ENCODE assay signal across 12 cellular contexts in the genomic region with DNA sequence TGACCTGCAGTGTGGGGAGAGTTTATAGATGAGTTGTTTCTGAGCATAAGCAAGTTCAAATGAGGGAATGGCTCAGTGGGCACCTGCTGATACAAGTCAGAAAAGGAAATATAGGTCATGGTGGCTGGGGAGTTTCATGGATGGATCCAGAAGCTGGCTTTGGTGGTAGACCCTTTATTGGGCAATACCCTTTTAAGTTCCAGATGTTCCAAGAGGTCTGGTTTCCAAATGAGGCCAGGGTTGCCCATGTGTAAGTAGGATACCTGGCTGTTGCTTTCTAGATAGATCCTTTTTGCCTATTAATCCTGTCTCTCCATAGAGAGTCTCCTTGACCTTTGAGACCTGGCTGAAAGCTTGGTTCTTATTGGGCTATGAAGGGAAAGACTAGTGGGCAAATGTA. TPM values are rescaled to one million over a fixed set of nuclear protein-coding genes. Genes with fewer than 3 reads are reported as not detected.
A peak's percentile ranks its signal among the peaks of the same experiment; 100 is the strongest.
DNase-seq lines count a peak whose midpoint lies in the region; ATAC-seq and TF ChIP-seq lines count a peak whose summit lies in the region.
"Had no signal": no experiment of that assay in that cellular context is flagged by ENCODE, and none has a peak within 500 bp of the region (broad histone marks: within the 10 kb centered on the region; RNA-seq: fewer than 3 reads in every experiment).

No MANE protein-coding gene starts in this region.

- H2AFZ ChIP-seq in neural cell (ENCODE audit: low read depth, low read length), result no peak overlapping the region

- POLR2A ChIA-PET in CD4-positive, alpha-beta T cell (lab: Charles Lee), result interaction anchor here (1.0 to 5.4 kb wide), 8 partner anchors 10 to 215 kb away, joined by 3 to 60 read pairs (median 4); a partner anchor contains a TSS

- peak overlapping the region; percentile 28 for H3K4me2 ChIP-seq in neural cell (ENCODE audit: low read length)

- intact Hi-C loops in CD4-positive, alpha-beta T cell (cut with DNase I, micrococcal nuclease), result loop anchor here (5.0 kb wide), 2 partner anchors 45 to 130 kb away; no protein-coding TSS in a partner anchor

- H3K9me3 Mint-ChIP-seq in CD4-positive, alpha-beta T cell, result no peaks in the 10 kb centered on the region
- H3K9me3 Mint-ChIP-seq in central memory CD8-positive, alpha-beta T cell, result no peaks in the 10 kb centered on the region

- TF ChIP-seq EP300 in neural cell (conservative IDR thresholded peaks at IDR 0.05; ENCODE audit: poor library complexity, severe bottlenecking), result no peak

- no peak for TF ChIP-seq RAD21 in neural cell (conservative IDR thresholded peaks at IDR 0.05)

- peak overlapping the region; percentile 71 for H3K27ac ChIP-seq in CD4-positive, alpha-beta T cell (ENCODE audit: low read depth, low read length)
- peak overlapping the region; percentile 92 for H3K27ac ChIP-seq in KOPT-K1 (ENCODE audit: low read depth, low read length, poor library complexity, severe bottlenecking)
- H3K27ac ChIP-seq in neural cell (ENCODE audit: low read length), result no peak overlapping the region
- H3K27ac ChIP-seq: prostate gland, SJSA1 had no signal

- TF ChIP-seq CTCF in CD4-positive, alpha-beta T cell (IDR thresholded peaks at IDR 0.05), result no peak
- TF ChIP-seq CTCF in neural cell (IDR thresholded peaks at IDR 0.05; ENCODE audit: poor library complexity, severe bottlenecking), result no peak

- peak overlapping the region; percentile 84 for H3K4me3 Mint-ChIP-seq in CD4-positive, alpha-beta T cell
- H3K4me3 Mint-ChIP-seq in central memory CD8-positive, alpha-beta T cell, result peak overlapping the region; percentile 98

- peak overlapping the region; percentile 99 for H3K27ac Mint-ChIP-seq in CD4-positive, alpha-beta T cell
- peak overlapping the region; percentile 88 for H3K27ac Mint-ChIP-seq in central memory CD8-positive, alpha-beta T cell (ENCODE audit: low read depth)

- H3K9me3 ChIP-seq in CD4-positive, alpha-beta T cell (ENCODE audit: control insufficient read depth, low read length), result no peaks in the 10 kb centered on the region
- no peaks in the 10 kb centered on the region for H3K9me3 ChIP-seq in KOPT-K1 (ENCODE audit: insufficient read depth, low read length, poor library complexity, severe bottlenecking)
- H3K9me3 ChIP-seq in neural cell (ENCODE audit: low read length), result no peaks in the 10 kb centered on the region
- H3K9me3 ChIP-seq: prostate gland, SJSA1 had no signal

- H3K27me3 Mint-ChIP-seq in CD4-positive, alpha-beta T cell, result no peaks in the 10 kb centered on the region
- no peaks in the 10 kb centered on the region for H3K27me3 Mint-ChIP-seq in central memory CD8-positive, alpha-beta T cell

- peaks cover 24% of the 10 kb centered on the region for H3K36me3 Mint-ChIP-seq in CD4-positive, alpha-beta T cell (ENCODE audit: low read depth)
- peaks cover 12% of the 10 kb centered on the region for H3K36me3 Mint-ChIP-seq in central memory CD8-positive, alpha-beta T cell (ENCODE audit: insufficient read depth)

- H3K27me3 ChIP-seq in CD4-positive, alpha-beta T cell (ENCODE audit: control insufficient read depth, insufficient read depth, low read length), result no peaks in the 10 kb centered on the region
- no peaks in the 10 kb centered on the region for H3K27me3 ChIP-seq in neural cell (ENCODE audit: insufficient read depth, low read depth, low read length)
- H3K27me3 ChIP-seq: SJSA1 had no signal

- no peaks in the 10 kb centered on the region for H3K9me2 ChIP-seq in neural cell (ENCODE audit: insufficient read depth, low read length)

- DNase-seq in CD4-positive, alpha-beta T cell, result no peak
- no peak for DNase-seq in central memory CD8-positive, alpha-beta T cell (ENCODE audit: low spot score in 2 of 2)
- DNase-seq in mesenteric fat pad (ENCODE audit: low spot score) (no peak), retina (no peak), NCI-H82 treated with DMSO at 0.1 percent for 48 hours (lab: John Stamatoyannopoulos, UW; ENCODE audit: unreplicated experiment) (no peak)
- DNase-seq: EL, NCI-H146 had no signal

- CTCF ChIA-PET in CD4-positive, alpha-beta T cell (lab: Charles Lee), result interaction anchor here (0.7 to 4.7 kb wide), 7 partner anchors 8 to 215 kb away, joined by 3 to 21 read pairs (median 5); no protein-coding TSS in a partner anchor

- H3F3A ChIP-seq in neural cell (ENCODE audit: insufficient read depth, low read length, poor library complexity, severe bottlenecking), result no peaks in the 10 kb centered on the region

- H3K9ac ChIP-seq in neural cell (ENCODE audit: low read length), result no peak overlapping the region

- H3K79me2 ChIP-seq in neural cell (replicated peaks; ENCODE audit: insufficient read depth, low read length), result peaks cover 4% of the 10 kb centered on the region

- H3K36me3 ChIP-seq in KOPT-K1 (ENCODE audit: insufficient read depth, low read length) (no peaks in the 10 kb centered on the region), neural cell (ENCODE audit: insufficient read depth, low read length) (no peaks in the 10 kb centered on the region)
- H3K36me3 ChIP-seq: prostate gland had no signal

- no peaks in the 10 kb centered on the region for H4K20me1 ChIP-seq in neural cell (ENCODE audit: insufficient read depth)

- ATAC-seq in CD4-positive, alpha-beta T cell (ENCODE audit: poor library complexity), result no peak
- ATAC-seq in central memory CD8-positive, alpha-beta T cell (replicated peaks; ENCODE audit: extremely low read depth, poor library complexity, severe bottlenecking), result no peak
- no peak for ATAC-seq in HG03439 (IDR thresholded peaks at IDR 0.05; ENCODE audit: unreplicated experiment)

- peak overlapping the region; percentile 91 for H3K4me3 ChIP-seq in neural cell (ENCODE audit: low read length)
- H3K4me3 ChIP-seq: SJSA1 had no signal

- peaks cover 86% of the 10 kb centered on the region for H3K4me1 Mint-ChIP-seq in CD4-positive, alpha-beta T cell (ENCODE audit: low read depth)
- peaks cover 86% of the 10 kb centered on the region for H3K4me1 Mint-ChIP-seq in central memory CD8-positive, alpha-beta T cell

TF ChIP-seq in neural cell, 6 proteins besides CTCF, POLR2A, EP300 and RAD21:
- TF ChIP-seq, protein P1, sequence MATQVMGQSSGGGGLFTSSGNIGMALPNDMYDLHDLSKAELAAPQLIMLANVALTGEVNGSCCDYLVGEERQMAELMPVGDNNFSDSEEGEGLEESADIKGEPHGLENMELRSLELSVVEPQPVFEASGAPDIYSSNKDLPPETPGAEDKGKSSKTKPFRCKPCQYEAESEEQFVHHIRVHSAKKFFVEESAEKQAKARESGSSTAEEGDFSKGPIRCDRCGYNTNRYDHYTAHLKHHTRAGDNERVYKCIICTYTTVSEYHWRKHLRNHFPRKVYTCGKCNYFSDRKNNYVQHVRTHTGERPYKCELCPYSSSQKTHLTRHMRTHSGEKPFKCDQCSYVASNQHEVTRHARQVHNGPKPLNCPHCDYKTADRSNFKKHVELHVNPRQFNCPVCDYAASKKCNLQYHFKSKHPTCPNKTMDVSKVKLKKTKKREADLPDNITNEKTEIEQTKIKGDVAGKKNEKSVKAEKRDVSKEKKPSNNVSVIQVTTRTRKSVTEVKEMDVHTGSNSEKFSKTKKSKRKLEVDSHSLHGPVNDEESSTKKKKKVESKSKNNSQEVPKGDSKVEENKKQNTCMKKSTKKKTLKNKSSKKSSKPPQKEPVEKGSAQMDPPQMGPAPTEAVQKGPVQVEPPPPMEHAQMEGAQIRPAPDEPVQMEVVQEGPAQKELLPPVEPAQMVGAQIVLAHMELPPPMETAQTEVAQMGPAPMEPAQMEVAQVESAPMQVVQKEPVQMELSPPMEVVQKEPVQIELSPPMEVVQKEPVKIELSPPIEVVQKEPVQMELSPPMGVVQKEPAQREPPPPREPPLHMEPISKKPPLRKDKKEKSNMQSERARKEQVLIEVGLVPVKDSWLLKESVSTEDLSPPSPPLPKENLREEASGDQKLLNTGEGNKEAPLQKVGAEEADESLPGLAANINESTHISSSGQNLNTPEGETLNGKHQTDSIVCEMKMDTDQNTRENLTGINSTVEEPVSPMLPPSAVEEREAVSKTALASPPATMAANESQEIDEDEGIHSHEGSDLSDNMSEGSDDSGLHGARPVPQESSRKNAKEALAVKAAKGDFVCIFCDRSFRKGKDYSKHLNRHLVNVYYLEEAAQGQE (IDR thresholded peaks at IDR 0.05; ENCODE audit: borderline replicate concordance), result no peak
- TF ChIP-seq POLR2AphosphoS5 (IDR thresholded peaks at IDR 0.05), result no peak
- TF ChIP-seq TAF1 (IDR thresholded peaks at IDR 0.05; ENCODE audit: low read depth), result no peak
- no peak for TF ChIP-seq MXI1 (conservative IDR thresholded peaks at IDR 0.05; ENCODE audit: poor library complexity, severe bottlenecking)
- no peak for TF ChIP-seq EZH2 (IDR thresholded peaks at IDR 0.05; ENCODE audit: borderline replicate concordance, insufficient read depth, low read length, poor library complexity, severe bottlenecking)
- TF ChIP-seq SMC3 (conservative IDR thresholded peaks at IDR 0.05; ENCODE audit: poor library complexity), result no peak

RNA-seq across cellular contexts. Expression of a gene that starts 2.2 kb away (rescaled TPM):
- 10 to 100 TPM; 89.0 to 94.9 TPM for total RNA-seq in CD4-positive, alpha-beta T cell
- polyA plus RNA-seq in neural cell, result 14.5 and 16.4 TPM in 2 replicates
- polyA minus RNA-seq in neural cell, result 21.2 and 22.3 TPM in 2 replicates
- total RNA-seq in mesenteric fat pad, result 125 TPM

RNA-seq across cellular contexts. Expression of a gene that starts 16.9 kb away (rescaled TPM):
- 100 to 1,000 TPM; 101 to 106 TPM for total RNA-seq in CD4-positive, alpha-beta T cell
- not detected in 2 replicates for polyA plus RNA-seq in neural cell
- polyA minus RNA-seq in neural cell, result 0.81 and 1.2 TPM in 2 replicates
- 83.3 TPM for total RNA-seq in mesenteric fat pad

RNA-seq across cellular contexts. Expression of a gene that starts 49.3 kb away (rescaled TPM):
- 10 to 100 TPM; 20.9 to 23.6 TPM for total RNA-seq in CD4-positive, alpha-beta T cell
- 30.1 and 32.0 TPM in 2 replicates for polyA plus RNA-seq in neural cell
- polyA minus RNA-seq in neural cell, result 7.9 and 12.7 TPM in 2 replicates
- total RNA-seq in mesenteric fat pad, result 8.3 TPM
